ENCODE assay signal across 1 cellular context in the genomic region with DNA sequence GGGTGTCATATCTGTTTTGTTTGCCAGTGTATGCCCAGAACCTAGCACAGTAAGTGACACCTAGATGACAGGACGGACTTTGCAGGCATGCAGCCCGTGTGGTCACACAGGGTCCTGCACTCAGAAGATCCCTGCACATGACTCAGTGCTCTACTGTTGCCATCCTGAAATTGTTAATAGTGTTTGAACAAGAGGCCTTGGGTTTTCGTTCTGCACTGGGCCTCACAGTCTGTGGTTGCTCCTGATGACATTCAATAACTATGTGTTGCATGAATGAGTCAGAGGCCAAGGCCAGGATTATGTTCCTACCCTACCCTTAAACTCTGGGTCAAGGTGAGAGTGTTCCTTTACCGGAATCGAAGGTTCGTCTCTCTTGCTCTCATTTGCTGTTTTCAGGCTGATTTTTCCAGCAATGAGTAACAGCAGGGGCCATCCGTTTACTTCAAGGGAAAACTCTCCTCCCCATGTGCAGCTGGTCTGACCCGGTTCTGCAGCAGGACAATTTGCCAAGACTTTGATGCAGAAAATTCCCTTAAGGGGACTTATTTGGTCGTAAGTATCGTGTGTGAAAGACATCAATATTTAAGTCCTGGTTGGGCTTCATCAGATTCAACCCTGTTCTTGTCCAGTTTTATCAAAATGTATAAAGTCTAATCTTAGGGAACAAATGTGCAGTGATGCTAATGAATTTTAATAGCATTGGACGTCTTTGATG.
A peak's percentile ranks its signal among the peaks of the same experiment; 100 is the strongest.
TF ChIP-seq lines count a peak whose summit lies in the region.

No MANE protein-coding gene starts in this region.

TF ChIP-seq in HepG2, 621 proteins besides CTCF, POLR2A, EP300 and RAD21 (continued from another document and continues in another):
- peak; percentile 89; the same call in 1 of the 2 replicates for TF ChIP-seq ZNF878 (CRISPR knock-in tag; IDR thresholded peaks at IDR 0.05)
- TF ChIP-seq KDM4B (CRISPR knock-in tag; IDR thresholded peaks at IDR 0.05): peak; percentile 94; the same call in 1 of the 2 replicates
- TF ChIP-seq, protein P1, sequence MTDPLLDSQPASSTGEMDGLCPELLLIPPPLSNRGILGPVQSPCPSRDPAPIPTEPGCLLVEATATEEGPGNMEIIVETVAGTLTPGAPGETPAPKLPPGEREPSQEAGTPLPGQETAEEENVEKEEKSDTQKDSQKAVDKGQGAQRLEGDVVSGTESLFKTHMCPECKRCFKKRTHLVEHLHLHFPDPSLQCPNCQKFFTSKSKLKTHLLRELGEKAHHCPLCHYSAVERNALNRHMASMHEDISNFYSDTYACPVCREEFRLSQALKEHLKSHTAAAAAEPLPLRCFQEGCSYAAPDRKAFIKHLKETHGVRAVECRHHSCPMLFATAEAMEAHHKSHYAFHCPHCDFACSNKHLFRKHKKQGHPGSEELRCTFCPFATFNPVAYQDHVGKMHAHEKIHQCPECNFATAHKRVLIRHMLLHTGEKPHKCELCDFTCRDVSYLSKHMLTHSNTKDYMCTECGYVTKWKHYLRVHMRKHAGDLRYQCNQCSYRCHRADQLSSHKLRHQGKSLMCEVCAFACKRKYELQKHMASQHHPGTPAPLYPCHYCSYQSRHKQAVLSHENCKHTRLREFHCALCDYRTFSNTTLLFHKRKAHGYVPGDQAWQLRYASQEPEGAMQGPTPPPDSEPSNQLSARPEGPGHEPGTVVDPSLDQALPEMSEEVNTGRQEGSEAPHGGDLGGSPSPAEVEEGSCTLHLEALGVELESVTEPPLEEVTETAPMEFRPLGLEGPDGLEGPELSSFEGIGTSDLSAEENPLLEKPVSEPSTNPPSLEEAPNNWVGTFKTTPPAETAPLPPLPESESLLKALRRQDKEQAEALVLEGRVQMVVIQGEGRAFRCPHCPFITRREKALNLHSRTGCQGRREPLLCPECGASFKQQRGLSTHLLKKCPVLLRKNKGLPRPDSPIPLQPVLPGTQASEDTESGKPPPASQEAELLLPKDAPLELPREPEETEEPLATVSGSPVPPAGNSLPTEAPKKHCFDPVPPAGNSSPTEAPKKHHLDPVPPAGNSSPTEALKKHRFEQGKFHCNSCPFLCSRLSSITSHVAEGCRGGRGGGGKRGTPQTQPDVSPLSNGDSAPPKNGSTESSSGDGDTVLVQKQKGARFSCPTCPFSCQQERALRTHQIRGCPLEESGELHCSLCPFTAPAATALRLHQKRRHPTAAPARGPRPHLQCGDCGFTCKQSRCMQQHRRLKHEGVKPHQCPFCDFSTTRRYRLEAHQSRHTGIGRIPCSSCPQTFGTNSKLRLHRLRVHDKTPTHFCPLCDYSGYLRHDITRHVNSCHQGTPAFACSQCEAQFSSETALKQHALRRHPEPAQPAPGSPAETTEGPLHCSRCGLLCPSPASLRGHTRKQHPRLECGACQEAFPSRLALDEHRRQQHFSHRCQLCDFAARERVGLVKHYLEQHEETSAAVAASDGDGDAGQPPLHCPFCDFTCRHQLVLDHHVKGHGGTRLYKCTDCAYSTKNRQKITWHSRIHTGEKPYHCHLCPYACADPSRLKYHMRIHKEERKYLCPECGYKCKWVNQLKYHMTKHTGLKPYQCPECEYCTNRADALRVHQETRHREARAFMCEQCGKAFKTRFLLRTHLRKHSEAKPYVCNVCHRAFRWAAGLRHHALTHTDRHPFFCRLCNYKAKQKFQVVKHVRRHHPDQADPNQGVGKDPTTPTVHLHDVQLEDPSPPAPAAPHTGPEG (CRISPR knock-in tag; IDR thresholded peaks at IDR 0.05): 0 out of 2 replicates have a peak, but pooled peaks have one; percentile 68
- TF ChIP-seq TOPORS (CRISPR knock-in tag; IDR thresholded peaks at IDR 0.05): no peak
- TF ChIP-seq, protein P2, sequence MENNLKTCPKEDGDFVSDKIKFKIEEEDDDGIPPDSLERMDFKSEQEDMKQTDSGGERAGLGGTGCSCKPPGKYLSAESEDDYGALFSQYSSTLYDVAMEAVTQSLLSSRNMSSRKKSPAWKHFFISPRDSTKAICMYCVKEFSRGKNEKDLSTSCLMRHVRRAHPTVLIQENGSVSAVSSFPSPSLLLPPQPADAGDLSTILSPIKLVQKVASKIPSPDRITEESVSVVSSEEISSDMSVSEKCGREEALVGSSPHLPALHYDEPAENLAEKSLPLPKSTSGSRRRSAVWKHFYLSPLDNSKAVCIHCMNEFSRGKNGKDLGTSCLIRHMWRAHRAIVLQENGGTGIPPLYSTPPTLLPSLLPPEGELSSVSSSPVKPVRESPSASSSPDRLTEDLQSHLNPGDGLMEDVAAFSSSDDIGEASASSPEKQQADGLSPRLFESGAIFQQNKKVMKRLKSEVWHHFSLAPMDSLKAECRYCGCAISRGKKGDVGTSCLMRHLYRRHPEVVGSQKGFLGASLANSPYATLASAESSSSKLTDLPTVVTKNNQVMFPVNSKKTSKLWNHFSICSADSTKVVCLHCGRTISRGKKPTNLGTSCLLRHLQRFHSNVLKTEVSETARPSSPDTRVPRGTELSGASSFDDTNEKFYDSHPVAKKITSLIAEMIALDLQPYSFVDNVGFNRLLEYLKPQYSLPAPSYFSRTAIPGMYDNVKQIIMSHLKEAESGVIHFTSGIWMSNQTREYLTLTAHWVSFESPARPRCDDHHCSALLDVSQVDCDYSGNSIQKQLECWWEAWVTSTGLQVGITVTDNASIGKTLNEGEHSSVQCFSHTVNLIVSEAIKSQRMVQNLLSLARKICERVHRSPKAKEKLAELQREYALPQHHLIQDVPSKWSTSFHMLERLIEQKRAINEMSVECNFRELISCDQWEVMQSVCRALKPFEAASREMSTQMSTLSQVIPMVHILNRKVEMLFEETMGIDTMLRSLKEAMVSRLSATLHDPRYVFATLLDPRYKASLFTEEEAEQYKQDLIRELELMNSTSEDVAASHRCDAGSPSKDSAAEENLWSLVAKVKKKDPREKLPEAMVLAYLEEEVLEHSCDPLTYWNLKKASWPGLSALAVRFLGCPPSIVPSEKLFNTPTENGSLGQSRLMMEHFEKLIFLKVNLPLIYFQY (CRISPR knock-in tag; IDR thresholded peaks at IDR 0.05; ENCODE audit: borderline replicate concordance): peak; percentile 96
- TF ChIP-seq, protein P3, sequence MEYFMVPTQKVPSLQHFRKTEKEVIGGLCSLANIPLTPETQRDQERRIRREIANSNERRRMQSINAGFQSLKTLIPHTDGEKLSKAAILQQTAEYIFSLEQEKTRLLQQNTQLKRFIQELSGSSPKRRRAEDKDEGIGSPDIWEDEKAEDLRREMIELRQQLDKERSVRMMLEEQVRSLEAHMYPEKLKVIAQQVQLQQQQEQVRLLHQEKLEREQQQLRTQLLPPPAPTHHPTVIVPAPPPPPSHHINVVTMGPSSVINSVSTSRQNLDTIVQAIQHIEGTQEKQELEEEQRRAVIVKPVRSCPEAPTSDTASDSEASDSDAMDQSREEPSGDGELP (IDR thresholded peaks at IDR 0.05; ENCODE audit: borderline replicate concordance, low read depth): peak; percentile 50; the same call in 1 of the 2 replicates
- peak; percentile 94 for TF ChIP-seq TARDBP (CRISPR knock-in tag; IDR thresholded peaks at IDR 0.05)
- peak; percentile 65; the same call in 1 of the 2 replicates for TF ChIP-seq GATA4 (IDR thresholded peaks at IDR 0.05; ENCODE audit: borderline replicate concordance, low read depth)
- TF ChIP-seq, protein P4, sequence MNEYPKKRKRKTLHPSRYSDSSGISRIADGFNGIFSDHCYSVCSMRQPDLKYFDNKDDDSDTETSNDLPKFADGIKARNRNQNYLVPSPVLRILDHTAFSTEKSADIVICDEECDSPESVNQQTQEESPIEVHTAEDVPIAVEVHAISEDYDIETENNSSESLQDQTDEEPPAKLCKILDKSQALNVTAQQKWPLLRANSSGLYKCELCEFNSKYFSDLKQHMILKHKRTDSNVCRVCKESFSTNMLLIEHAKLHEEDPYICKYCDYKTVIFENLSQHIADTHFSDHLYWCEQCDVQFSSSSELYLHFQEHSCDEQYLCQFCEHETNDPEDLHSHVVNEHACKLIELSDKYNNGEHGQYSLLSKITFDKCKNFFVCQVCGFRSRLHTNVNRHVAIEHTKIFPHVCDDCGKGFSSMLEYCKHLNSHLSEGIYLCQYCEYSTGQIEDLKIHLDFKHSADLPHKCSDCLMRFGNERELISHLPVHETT (CRISPR knock-in tag; conservative IDR thresholded peaks at IDR 0.05): peak; percentile 82; the same call in 1 of the 2 replicates
- TF ChIP-seq, protein P5, sequence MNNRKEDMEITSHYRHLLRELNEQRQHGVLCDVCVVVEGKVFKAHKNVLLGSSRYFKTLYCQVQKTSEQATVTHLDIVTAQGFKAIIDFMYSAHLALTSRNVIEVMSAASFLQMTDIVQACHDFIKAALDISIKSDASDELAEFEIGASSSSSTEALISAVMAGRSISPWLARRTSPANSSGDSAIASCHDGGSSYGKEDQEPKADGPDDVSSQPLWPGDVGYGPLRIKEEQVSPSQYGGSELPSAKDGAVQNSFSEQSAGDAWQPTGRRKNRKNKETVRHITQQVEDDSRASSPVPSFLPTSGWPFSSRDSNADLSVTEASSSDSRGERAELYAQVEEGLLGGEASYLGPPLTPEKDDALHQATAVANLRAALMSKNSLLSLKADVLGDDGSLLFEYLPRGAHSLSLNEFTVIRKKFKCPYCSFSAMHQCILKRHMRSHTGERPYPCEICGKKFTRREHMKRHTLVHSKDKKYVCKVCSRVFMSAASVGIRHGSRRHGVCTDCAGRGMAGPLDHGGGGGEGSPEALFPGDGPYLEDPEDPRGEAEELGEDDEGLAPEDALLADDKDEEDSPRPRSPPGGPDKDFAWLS (CRISPR knock-in tag; IDR thresholded peaks at IDR 0.05; ENCODE audit: borderline replicate concordance): 0 out of 2 replicates have a peak, but pooled peaks have one; percentile 72
- TF ChIP-seq BRD4 (CRISPR knock-in tag; IDR thresholded peaks at IDR 0.05): peak; percentile 76
- TF ChIP-seq, protein P6, sequence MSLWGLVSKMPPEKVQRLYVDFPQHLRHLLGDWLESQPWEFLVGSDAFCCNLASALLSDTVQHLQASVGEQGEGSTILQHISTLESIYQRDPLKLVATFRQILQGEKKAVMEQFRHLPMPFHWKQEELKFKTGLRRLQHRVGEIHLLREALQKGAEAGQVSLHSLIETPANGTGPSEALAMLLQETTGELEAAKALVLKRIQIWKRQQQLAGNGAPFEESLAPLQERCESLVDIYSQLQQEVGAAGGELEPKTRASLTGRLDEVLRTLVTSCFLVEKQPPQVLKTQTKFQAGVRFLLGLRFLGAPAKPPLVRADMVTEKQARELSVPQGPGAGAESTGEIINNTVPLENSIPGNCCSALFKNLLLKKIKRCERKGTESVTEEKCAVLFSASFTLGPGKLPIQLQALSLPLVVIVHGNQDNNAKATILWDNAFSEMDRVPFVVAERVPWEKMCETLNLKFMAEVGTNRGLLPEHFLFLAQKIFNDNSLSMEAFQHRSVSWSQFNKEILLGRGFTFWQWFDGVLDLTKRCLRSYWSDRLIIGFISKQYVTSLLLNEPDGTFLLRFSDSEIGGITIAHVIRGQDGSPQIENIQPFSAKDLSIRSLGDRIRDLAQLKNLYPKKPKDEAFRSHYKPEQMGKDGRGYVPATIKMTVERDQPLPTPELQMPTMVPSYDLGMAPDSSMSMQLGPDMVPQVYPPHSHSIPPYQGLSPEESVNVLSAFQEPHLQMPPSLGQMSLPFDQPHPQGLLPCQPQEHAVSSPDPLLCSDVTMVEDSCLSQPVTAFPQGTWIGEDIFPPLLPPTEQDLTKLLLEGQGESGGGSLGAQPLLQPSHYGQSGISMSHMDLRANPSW (CRISPR knock-in tag; IDR thresholded peaks at IDR 0.05; ENCODE audit: borderline replicate concordance): peak; percentile 66; the same call in 1 of the 2 replicates
- TF ChIP-seq ZKSCAN1 (IDR thresholded peaks at IDR 0.05; ENCODE audit: low read length): peak; percentile 58
- TF ChIP-seq, protein P7, sequence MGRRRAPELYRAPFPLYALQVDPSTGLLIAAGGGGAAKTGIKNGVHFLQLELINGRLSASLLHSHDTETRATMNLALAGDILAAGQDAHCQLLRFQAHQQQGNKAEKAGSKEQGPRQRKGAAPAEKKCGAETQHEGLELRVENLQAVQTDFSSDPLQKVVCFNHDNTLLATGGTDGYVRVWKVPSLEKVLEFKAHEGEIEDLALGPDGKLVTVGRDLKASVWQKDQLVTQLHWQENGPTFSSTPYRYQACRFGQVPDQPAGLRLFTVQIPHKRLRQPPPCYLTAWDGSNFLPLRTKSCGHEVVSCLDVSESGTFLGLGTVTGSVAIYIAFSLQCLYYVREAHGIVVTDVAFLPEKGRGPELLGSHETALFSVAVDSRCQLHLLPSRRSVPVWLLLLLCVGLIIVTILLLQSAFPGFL (CRISPR knock-in tag; IDR thresholded peaks at IDR 0.05): no peak
- peak; percentile 90 for TF ChIP-seq WIZ (CRISPR knock-in tag; IDR thresholded peaks at IDR 0.05)
- 0 out of 2 replicates have a peak, but pooled peaks have one; percentile 31 for TF ChIP-seq ZNF256 (CRISPR knock-in tag; conservative IDR thresholded peaks at IDR 0.05)
- peak; percentile 89; the same call in 1 of the 2 replicates for TF ChIP-seq FOXC1 (CRISPR knock-in tag; IDR thresholded peaks at IDR 0.05; ENCODE audit: borderline replicate concordance)
- peak; percentile 85 for TF ChIP-seq ZBTB21 (CRISPR knock-in tag; IDR thresholded peaks at IDR 0.05)
- peak; percentile 43; the same call in 1 of the 2 replicates for TF ChIP-seq MTF1 (CRISPR knock-in tag; IDR thresholded peaks at IDR 0.05)
- TF ChIP-seq ZNF569 (CRISPR knock-in tag; IDR thresholded peaks at IDR 0.05; ENCODE audit: borderline replicate concordance): no peak
- TF ChIP-seq, protein P8, sequence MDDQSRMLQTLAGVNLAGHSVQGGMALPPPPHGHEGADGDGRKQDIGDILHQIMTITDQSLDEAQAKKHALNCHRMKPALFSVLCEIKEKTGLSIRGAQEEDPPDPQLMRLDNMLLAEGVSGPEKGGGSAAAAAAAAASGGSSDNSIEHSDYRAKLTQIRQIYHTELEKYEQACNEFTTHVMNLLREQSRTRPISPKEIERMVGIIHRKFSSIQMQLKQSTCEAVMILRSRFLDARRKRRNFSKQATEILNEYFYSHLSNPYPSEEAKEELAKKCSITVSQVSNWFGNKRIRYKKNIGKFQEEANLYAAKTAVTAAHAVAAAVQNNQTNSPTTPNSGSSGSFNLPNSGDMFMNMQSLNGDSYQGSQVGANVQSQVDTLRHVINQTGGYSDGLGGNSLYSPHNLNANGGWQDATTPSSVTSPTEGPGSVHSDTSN (CRISPR knock-in tag; IDR thresholded peaks at IDR 0.05; ENCODE audit: borderline replicate concordance): 0 out of 2 replicates have a peak, but pooled peaks have one; percentile 10
- TF ChIP-seq MBNL3 (CRISPR knock-in tag; conservative IDR thresholded peaks at IDR 0.05): no peak
- TF ChIP-seq MAZ (IDR thresholded peaks at IDR 0.05; ENCODE audit: borderline replicate concordance, low read depth, low read length): 0 out of 2 replicates have a peak, but pooled peaks have one; percentile 34
- peak; percentile 78 for TF ChIP-seq MAZ (CRISPR knock-in tag; IDR thresholded peaks at IDR 0.05; ENCODE audit: low read depth)
- TF ChIP-seq, protein P9, sequence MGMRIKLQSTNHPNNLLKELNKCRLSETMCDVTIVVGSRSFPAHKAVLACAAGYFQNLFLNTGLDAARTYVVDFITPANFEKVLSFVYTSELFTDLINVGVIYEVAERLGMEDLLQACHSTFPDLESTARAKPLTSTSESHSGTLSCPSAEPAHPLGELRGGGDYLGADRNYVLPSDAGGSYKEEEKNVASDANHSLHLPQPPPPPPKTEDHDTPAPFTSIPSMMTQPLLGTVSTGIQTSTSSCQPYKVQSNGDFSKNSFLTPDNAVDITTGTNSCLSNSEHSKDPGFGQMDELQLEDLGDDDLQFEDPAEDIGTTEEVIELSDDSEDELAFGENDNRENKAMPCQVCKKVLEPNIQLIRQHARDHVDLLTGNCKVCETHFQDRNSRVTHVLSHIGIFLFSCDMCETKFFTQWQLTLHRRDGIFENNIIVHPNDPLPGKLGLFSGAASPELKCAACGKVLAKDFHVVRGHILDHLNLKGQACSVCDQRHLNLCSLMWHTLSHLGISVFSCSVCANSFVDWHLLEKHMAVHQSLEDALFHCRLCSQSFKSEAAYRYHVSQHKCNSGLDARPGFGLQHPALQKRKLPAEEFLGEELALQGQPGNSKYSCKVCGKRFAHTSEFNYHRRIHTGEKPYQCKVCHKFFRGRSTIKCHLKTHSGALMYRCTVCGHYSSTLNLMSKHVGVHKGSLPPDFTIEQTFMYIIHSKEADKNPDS (CRISPR knock-in tag; IDR thresholded peaks at IDR 0.05): peak; percentile 92
